In genomic region chr17:80940171-80941123, GRCh38 we compare ENCODE assay signal across 20 cellular contexts. TPM values are rescaled to one million over a fixed set of nuclear protein-coding genes. Genes with fewer than 3 reads are reported as not detected.
DNase-seq lines count a peak whose midpoint lies in the region; ATAC-seq and TF ChIP-seq lines count a peak whose summit lies in the region.
"Had no signal": no experiment of that assay in that cellular context is flagged by ENCODE, and none has a peak within 500 bp of the region (broad histone marks: within the 10 kb centered on the region; RNA-seq: fewer than 3 reads in every experiment).

No MANE protein-coding gene starts in this region.

- H3K36me3 Mint-ChIP-seq in dendritic cell treated with granulocyte-macrophage colony-stimulating factor and Interleukin-4, amounts not matched to agents 40 ng/mL and 50 ng/mL, for 4 days (ENCODE audit: low read depth): peaks cover 53% of the 10 kb centered on the region
- H3K36me3 Mint-ChIP-seq in stimulated activated naive B cell treated with anti-CD40 and anti-IgM and Interleukin-4, amounts not matched to agents 10 μg/mL and 1 μg/mL and 100 μg/mL, for 72 hours: peaks cover 35 to 58% of the 10 kb centered on the region in 2 donors
- peaks cover 5 to 22% (median 12%) of the 10 kb centered on the region in 5 donors for H3K36me3 Mint-ChIP-seq in naive thymus-derived CD4-positive, alpha-beta T cell

- CTCF ChIA-PET in naive thymus-derived CD4-positive, alpha-beta T cell (lab: Charles Lee): no interaction called here

- POLR2A ChIA-PET in naive thymus-derived CD4-positive, alpha-beta T cell (lab: Charles Lee): interaction anchor here (0.6 to 0.7 kb wide), 2 partner anchors 42 to 1120 kb away, joined by 3 read pairs; no protein-coding TSS in a partner anchor

- ATAC-seq in stimulated activated naive B cell treated with anti-CD40 and anti-IgM and Interleukin-4, amounts not matched to agents 10 μg/mL and 1 μg/mL and 100 μg/mL, for 72 hours (replicated peaks): peak; percentile 73 to 74
- no peak for ATAC-seq in mucosa of descending colon
- no peak for ATAC-seq in naive thymus-derived CD4-positive, alpha-beta T cell
- ATAC-seq: A549; gastrocnemius medialis; stimulated activated naive CD8-positive, alpha-beta T cell treated with anti-CD3 and anti-CD28 coated beads, Interleukin-15, Interleukin-2, amounts not matched to agents 100 U/mL and 50 U/mL, for 24 hours had no signal

- no peak for TF ChIP-seq CTCF in mucosa of descending colon (IDR thresholded peaks at IDR 0.05)

- no peak overlapping the region for H3K4me3 ChIP-seq in mucosa of descending colon
- no peak overlapping the region for H3K4me3 ChIP-seq in naive thymus-derived CD4-positive, alpha-beta T cell (ENCODE audit: low read length)
- H3K4me3 ChIP-seq: A549, gastrocnemius medialis had no signal

- H3K4me1 Mint-ChIP-seq in dendritic cell treated with granulocyte-macrophage colony-stimulating factor and Interleukin-4, amounts not matched to agents 40 ng/mL and 50 ng/mL, for 4 days (ENCODE audit: low read depth): peaks cover 74% of the 10 kb centered on the region
- peaks cover 22 to 41% of the 10 kb centered on the region in 2 donors for H3K4me1 Mint-ChIP-seq in stimulated activated naive B cell treated with anti-CD40 and anti-IgM and Interleukin-4, amounts not matched to agents 10 μg/mL and 1 μg/mL and 100 μg/mL, for 72 hours
- peaks cover 21 to 35% (median 30%) of the 10 kb centered on the region in 7 donors for H3K4me1 Mint-ChIP-seq in naive thymus-derived CD4-positive, alpha-beta T cell

- no peaks in the 10 kb centered on the region for H3K9me3 ChIP-seq in mucosa of descending colon
- H3K9me3 ChIP-seq in naive thymus-derived CD4-positive, alpha-beta T cell (ENCODE audit: control insufficient read depth in 2 of 3, low read length in 3 of 3): no peaks in the 10 kb centered on the region
- H3K9me3 ChIP-seq: A549, gastrocnemius medialis had no signal

- no peak overlapping the region for H3K27ac ChIP-seq in naive thymus-derived CD4-positive, alpha-beta T cell (ENCODE audit: low read depth, low read length)
- H3K27ac ChIP-seq: A549, epithelial cell of prostate, gastrocnemius medialis had no signal

- intact Hi-C loops in dendritic cell treated with granulocyte-macrophage colony-stimulating factor and Interleukin-4, amounts not matched to agents 40 ng/mL and 50 ng/mL, for 4 days (cut with micrococcal nuclease): no loop called here
- intact Hi-C loops in mucosa of descending colon (cut with DNase I, micrococcal nuclease): no loop called here
- intact Hi-C loops in naive thymus-derived CD4-positive, alpha-beta T cell (cut with micrococcal nuclease): no loop called here

- no peaks in the 10 kb centered on the region for H3K27me3 ChIP-seq in naive thymus-derived CD4-positive, alpha-beta T cell (ENCODE audit: control insufficient read depth in 2 of 2, insufficient read depth in 2 of 2, low read length in 2 of 2)
- H3K27me3 ChIP-seq: gastrocnemius medialis had no signal

- H3K27ac Mint-ChIP-seq in dendritic cell treated with granulocyte-macrophage colony-stimulating factor and Interleukin-4, amounts not matched to agents 40 ng/mL and 50 ng/mL, for 4 days: peak overlapping the region; percentile 80
- H3K27ac Mint-ChIP-seq in stimulated activated naive B cell treated with anti-CD40 and anti-IgM and Interleukin-4, amounts not matched to agents 10 μg/mL and 1 μg/mL and 100 μg/mL, for 72 hours: peak overlapping the region; percentile 49
- H3K27ac Mint-ChIP-seq in naive thymus-derived CD4-positive, alpha-beta T cell: peak overlapping the region in 1 of 9 donors; percentile 46
- H3K27ac Mint-ChIP-seq: progenitor cell of endocrine pancreas had no signal

- peaks cover 2% of the 10 kb centered on the region for H3K27me3 Mint-ChIP-seq in dendritic cell treated with granulocyte-macrophage colony-stimulating factor and Interleukin-4, amounts not matched to agents 40 ng/mL and 50 ng/mL, for 4 days
- no peaks in the 10 kb centered on the region for H3K27me3 Mint-ChIP-seq in stimulated activated naive B cell treated with anti-CD40 and anti-IgM and Interleukin-4, amounts not matched to agents 10 μg/mL and 1 μg/mL and 100 μg/mL, for 72 hours
- H3K27me3 Mint-ChIP-seq in naive thymus-derived CD4-positive, alpha-beta T cell: no peaks in the 10 kb centered on the region
- H3K27me3 Mint-ChIP-seq: CD4-positive, alpha-beta memory T cell; progenitor cell of endocrine pancreas had no signal

- H3K4me1 ChIP-seq in mucosa of descending colon (ENCODE audit: low read depth): peaks cover 6% of the 10 kb centered on the region
- peaks cover 8 to 17% of the 10 kb centered on the region in 2 donors for H3K4me1 ChIP-seq in naive thymus-derived CD4-positive, alpha-beta T cell (ENCODE audit: control insufficient read depth in 2 of 2, insufficient read depth in 2 of 2, low read length in 2 of 2)
- H3K4me1 ChIP-seq: A549 had no signal

- no peaks in the 10 kb centered on the region for H3K36me3 ChIP-seq in mucosa of descending colon (ENCODE audit: low read depth)
- peaks cover 0 to 42% (median 0%) of the 10 kb centered on the region in 3 experiments for H3K36me3 ChIP-seq in naive thymus-derived CD4-positive, alpha-beta T cell (ENCODE audit: control insufficient read depth in 2 of 3, insufficient read depth in 3 of 3, low read length in 3 of 3)
- H3K36me3 ChIP-seq: gastrocnemius medialis had no signal

- H3K4me3 Mint-ChIP-seq in dendritic cell treated with granulocyte-macrophage colony-stimulating factor and Interleukin-4, amounts not matched to agents 40 ng/mL and 50 ng/mL, for 4 days: no peak overlapping the region
- H3K4me3 Mint-ChIP-seq in stimulated activated naive B cell treated with anti-CD40 and anti-IgM and Interleukin-4, amounts not matched to agents 10 μg/mL and 1 μg/mL and 100 μg/mL, for 72 hours: peak overlapping the region in 1 of 2 donors; percentile 28
- no peak overlapping the region for H3K4me3 Mint-ChIP-seq in naive thymus-derived CD4-positive, alpha-beta T cell

- H3K9me3 Mint-ChIP-seq in dendritic cell treated with granulocyte-macrophage colony-stimulating factor and Interleukin-4, amounts not matched to agents 40 ng/mL and 50 ng/mL, for 4 days: no peaks in the 10 kb centered on the region
- no peaks in the 10 kb centered on the region for H3K9me3 Mint-ChIP-seq in stimulated activated naive B cell treated with anti-CD40 and anti-IgM and Interleukin-4, amounts not matched to agents 10 μg/mL and 1 μg/mL and 100 μg/mL, for 72 hours
- H3K9me3 Mint-ChIP-seq in naive thymus-derived CD4-positive, alpha-beta T cell: peaks cover 0 to 4% (median 0%) of the 10 kb centered on the region in 11 donors
- H3K9me3 Mint-ChIP-seq: CD4-positive, alpha-beta memory T cell had no signal

- DNase-seq in NCI-H345 (lab: John Stamatoyannopoulos, UW) (peak; percentile 30), NCI-H345 treated with DMSO at 0.1 percent for 48 hours (lab: John Stamatoyannopoulos, UW; ENCODE audit: unreplicated experiment) (no peak), NOMO-1 (lab: John Stamatoyannopoulos, UW; ENCODE audit: unreplicated experiment in 2 of 2) (peak; percentile 45 to 52), HUDEP-2 (lab: John Stamatoyannopoulos, UW; ENCODE audit: unreplicated experiment in 76 of 76) (no peak), mucosa of descending colon (no peak)
- no peak for DNase-seq in stimulated activated naive B cell treated with anti-CD40 and anti-IgM and Interleukin-4, amounts not matched to agents 10 μg/mL and 1 μg/mL and 100 μg/mL, for 72 hours
- DNase-seq in naive thymus-derived CD4-positive, alpha-beta T cell: no peak
- DNase-seq: activated CD4-positive, CD25-positive, alpha-beta regulatory T cell treated with anti-CD3 and anti-CD28 coated beads, Interleukin-2, amount 50 U/mL, for 72 hours; activated naive CD4-positive, alpha-beta T cell; CD4-positive, alpha-beta memory T cell; dermis blood vessel endothelial cell; gastrocnemius medialis; NCI-H1436; NCI-H748 treated with DMSO at 0.1 percent for 48 hours; stimulated activated CD4-positive, alpha-beta T cell treated with anti-CD3 and anti-CD28 coated beads, Interleukin-12 subunit alpha, Interleukin-12 subunit beta, amount 100 ng/mL, for 4 hours; stimulated activated naive CD8-positive, alpha-beta T cell treated with anti-CD3 and anti-CD28 coated beads, Interleukin-15, Interleukin-2, amounts not matched to agents 100 U/mL and 50 U/mL, for 24 hours had no signal

RNA-seq across cellular contexts. Expression of gene CHMP6, which starts 51.2 kb away (rescaled TPM):
- total RNA-seq in mucosa of descending colon: 10 to 100 TPM; 35.1 to 43.9 (median 35.4) TPM
- 10 to 100 TPM; 26.4 to 49.9 (median 41.7) TPM for total RNA-seq in naive thymus-derived CD4-positive, alpha-beta T cell
- 10 to 100 TPM; 49.8 to 55.4 TPM for polyA plus RNA-seq in naive thymus-derived CD4-positive, alpha-beta T cell

Comparison
In these comparisons a context has a peak if more than half of its experiments do, and no peak if none do; other contexts are left out.
1. DNase-seq: peak in NCI-H345 (single experiment) and NOMO-1 (2 of 2); none in NCI-H345 treated with DMSO at 0.1 percent for 48 hours (single experiment), stimulated activated naive B cell treated with anti-CD40 and anti-IgM and Interleukin-4, amounts not matched to agents 10 μg/mL and 1 μg/mL and 100 μg/mL, for 72 hours (single experiment), HUDEP-2 (0 of 76), mucosa of descending colon (0 of 3) and naive thymus-derived CD4-positive, alpha-beta T cell (0 of 9).
2. ATAC-seq: peak in stimulated activated naive B cell treated with anti-CD40 and anti-IgM and Interleukin-4, amounts not matched to agents 10 μg/mL and 1 μg/mL and 100 μg/mL, for 72 hours (2 of 2); none in mucosa of descending colon (single experiment) and naive thymus-derived CD4-positive, alpha-beta T cell (single experiment).